8 cellular contexts compared by ENCODE assay signal in the genomic region with DNA sequence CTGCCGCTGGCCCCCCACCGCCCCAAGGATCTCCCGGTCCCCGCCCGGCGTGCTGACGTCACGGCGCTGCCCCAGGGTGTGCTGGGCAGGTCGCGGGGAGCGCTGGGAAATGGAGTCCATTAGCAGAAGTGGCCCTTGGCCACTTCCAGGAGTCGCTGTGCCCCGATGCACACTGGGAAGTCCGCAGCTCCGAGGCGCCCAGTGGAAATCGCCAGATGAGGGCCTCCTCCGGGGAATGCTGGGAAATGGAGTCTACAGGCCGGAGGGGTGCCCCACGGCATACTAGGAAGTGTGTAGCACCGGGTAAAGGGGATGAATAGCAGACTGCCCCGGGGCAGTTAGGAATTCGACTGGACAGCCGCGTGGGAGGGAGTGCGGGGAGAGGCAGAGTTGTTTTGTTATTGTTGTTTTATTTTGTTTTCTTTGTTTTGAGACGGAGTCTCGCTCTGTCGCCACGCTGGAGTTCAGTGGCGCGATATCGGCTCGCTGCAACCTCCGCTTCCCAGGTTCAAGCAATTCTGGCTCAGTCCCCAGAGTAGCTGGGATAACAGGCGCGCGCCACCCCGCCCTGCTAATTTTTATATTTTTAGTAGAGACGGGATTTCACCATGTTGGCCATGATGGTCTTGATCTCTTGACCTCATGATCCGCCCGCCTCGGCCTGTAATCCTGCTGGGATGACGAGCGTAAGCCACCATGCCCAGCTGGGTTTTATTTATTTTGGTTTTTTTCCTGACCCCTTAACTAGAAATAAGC. TPM values are rescaled to one million over a fixed set of nuclear protein-coding genes. Genes with fewer than 3 reads are reported as not detected.
A peak's percentile ranks its signal among the peaks of the same experiment; 100 is the strongest.
DNase-seq lines count a peak whose midpoint lies in the region; ATAC-seq and TF ChIP-seq lines count a peak whose summit lies in the region.

A gene (minus strand): TSS at position 2 of the 756 bp plus-strand sequence. CDS start 94 bp downstream, outside the sequence.

- peak within 1 kb of the TSS; percentile 84 for H3K4me3 ChIP-seq in AG04449 (ENCODE audit: low read depth, low read length)
- peak within 1 kb of the TSS; percentile 96 to 99 for H3K4me3 ChIP-seq in cardiac fibroblast (replicated peaks in 1 of 2; ENCODE audit: low read depth in 2 of 2, low read length in 2 of 2)
- H3K4me3 ChIP-seq in smooth muscle cell, result peak within 1 kb of the TSS; percentile 76

- H3K9ac ChIP-seq in smooth muscle cell (ENCODE audit: low read depth), result peak within 1 kb of the TSS; percentile 83

- H3K9me3 Mint-ChIP-seq in WTC11, result no peaks in the 10 kb centered on the region

- H3K79me2 ChIP-seq in smooth muscle cell (ENCODE audit: low read depth), result peaks cover 41% of the 10 kb centered on the region

- DNase-seq in AG04449 (ENCODE audit: low read depth, low spot score), result peak; percentile 92
- DNase-seq in NCI-H226, result peak; percentile 100
- peak; percentile 98 for DNase-seq in WTC11 (ENCODE audit: low spot score)
- peak; percentile 99 for DNase-seq in cardiac fibroblast (ENCODE audit: low read depth in 2 of 2)
- DNase-seq in iPS-NIHi7 (ENCODE audit: extremely low spot score), result peak; percentile 98
- peak; percentile 83 for DNase-seq in smooth muscle cell (lab: John Stamatoyannopoulos, UW; ENCODE audit: unreplicated experiment)

- H3K27ac Mint-ChIP-seq in WTC11, result peak within 1 kb of the TSS; percentile 97

- no peaks in the 10 kb centered on the region for H3K9me3 ChIP-seq in smooth muscle cell (replicated peaks; ENCODE audit: low read depth)

- TF ChIP-seq CTCF in AG04449 (IDR thresholded peaks at IDR 0.05; ENCODE audit: insufficient read depth, low read length, missing control alignments) (no peak), WTC11 (IDR thresholded peaks at IDR 0.05) (no peak), cardiac fibroblast (IDR thresholded peaks at IDR 0.05; ENCODE audit: low read depth, low read length) (no peak), smooth muscle cell (IDR thresholded peaks at IDR 0.05; ENCODE audit: borderline replicate concordance, insufficient read depth, poor library complexity, severe bottlenecking) (no peak)

- CTCF ChIA-PET in AG04449 (lab: Yijun Ruan, JAX), result interaction anchor here (1.1 to 4.4 kb wide), 3 partner anchors 22 to 372 kb away, joined by 3 to 18 read pairs (median 9); no protein-coding TSS in a partner anchor
- CTCF ChIA-PET in WTC11 (lab: Charles Lee), result interaction anchor here (0.5 to 4.3 kb wide), 17 partner anchors 15 to 678 kb away, joined by 3 to 28 read pairs (median 7); a partner anchor contains a TSS

- peak within 1 kb of the TSS; percentile 98 for H3K4me3 Mint-ChIP-seq in WTC11

- peaks cover 42% of the 10 kb centered on the region for H4K20me1 ChIP-seq in smooth muscle cell (ENCODE audit: low read depth)

- H3K4me1 ChIP-seq in smooth muscle cell (ENCODE audit: low read depth), result peaks cover 7% of the 10 kb centered on the region

- peaks cover 21% of the 10 kb centered on the region for H3K27me3 Mint-ChIP-seq in WTC11 (ENCODE audit: low read depth)

- POLR2A ChIA-PET in AG04449 (lab: Yijun Ruan, JAX) (interaction anchor here (0.6 to 1.7 kb wide), 7 partner anchors 11 to 654 kb away, joined by 3 to 7 read pairs (median 3); a partner anchor contains a TSS), WTC11 (lab: Charles Lee) (interaction anchor here (0.7 to 1.9 kb wide), 7 partner anchors 11 to 99 kb away, joined by 3 to 7 read pairs (median 3); no protein-coding TSS in a partner anchor)

- H3K36me3 Mint-ChIP-seq in WTC11, result no peaks in the 10 kb centered on the region

- H3K36me3 ChIP-seq in smooth muscle cell (ENCODE audit: low read depth), result no peaks in the 10 kb centered on the region

- H2AFZ ChIP-seq in smooth muscle cell (ENCODE audit: low read depth), result peak within 1 kb of the TSS; percentile 87

- H3K27me3 ChIP-seq in smooth muscle cell (ENCODE audit: low read depth), result no peaks in the 10 kb centered on the region

- ATAC-seq in GM18909 (IDR thresholded peaks at IDR 0.05; ENCODE audit: poor library complexity, unreplicated experiment) (peak; percentile 88), HG03175 (IDR thresholded peaks at IDR 0.05; ENCODE audit: unreplicated experiment) (peak; percentile 89), WTC11 (peak; percentile 78)

- H3F3A ChIP-seq in smooth muscle cell (ENCODE audit: low read depth), result no peaks in the 10 kb centered on the region

- 2% methylated on average over 36 of the region's 46 CpGs for WGBS in smooth muscle cell (ENCODE audit: low lambda C conversion rate)

- peak within 1 kb of the TSS; percentile 95 for H3K4me2 ChIP-seq in smooth muscle cell

- H3K4me1 Mint-ChIP-seq in WTC11, result peaks cover 31% of the 10 kb centered on the region

- peak within 1 kb of the TSS; percentile 40 for H3K27ac ChIP-seq in smooth muscle cell (ENCODE audit: low read depth)

TF ChIP-seq in WTC11, 78 proteins besides CTCF, POLR2A, EP300 and RAD21:
- TF ChIP-seq, protein P1, sequence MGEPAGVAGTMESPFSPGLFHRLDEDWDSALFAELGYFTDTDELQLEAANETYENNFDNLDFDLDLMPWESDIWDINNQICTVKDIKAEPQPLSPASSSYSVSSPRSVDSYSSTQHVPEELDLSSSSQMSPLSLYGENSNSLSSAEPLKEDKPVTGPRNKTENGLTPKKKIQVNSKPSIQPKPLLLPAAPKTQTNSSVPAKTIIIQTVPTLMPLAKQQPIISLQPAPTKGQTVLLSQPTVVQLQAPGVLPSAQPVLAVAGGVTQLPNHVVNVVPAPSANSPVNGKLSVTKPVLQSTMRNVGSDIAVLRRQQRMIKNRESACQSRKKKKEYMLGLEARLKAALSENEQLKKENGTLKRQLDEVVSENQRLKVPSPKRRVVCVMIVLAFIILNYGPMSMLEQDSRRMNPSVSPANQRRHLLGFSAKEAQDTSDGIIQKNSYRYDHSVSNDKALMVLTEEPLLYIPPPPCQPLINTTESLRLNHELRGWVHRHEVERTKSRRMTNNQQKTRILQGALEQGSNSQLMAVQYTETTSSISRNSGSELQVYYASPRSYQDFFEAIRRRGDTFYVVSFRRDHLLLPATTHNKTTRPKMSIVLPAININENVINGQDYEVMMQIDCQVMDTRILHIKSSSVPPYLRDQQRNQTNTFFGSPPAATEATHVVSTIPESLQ (CRISPR knock-in tag; IDR thresholded peaks at IDR 0.05), result no peak
- TF ChIP-seq, protein P2, sequence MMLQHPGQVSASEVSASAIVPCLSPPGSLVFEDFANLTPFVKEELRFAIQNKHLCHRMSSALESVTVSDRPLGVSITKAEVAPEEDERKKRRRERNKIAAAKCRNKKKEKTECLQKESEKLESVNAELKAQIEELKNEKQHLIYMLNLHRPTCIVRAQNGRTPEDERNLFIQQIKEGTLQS (CRISPR knock-in tag; conservative IDR thresholded peaks at IDR 0.05), result no peak
- peak; percentile 89; the same call in 1 of the 2 replicates for TF ChIP-seq CREM (CRISPR knock-in tag; IDR thresholded peaks at IDR 0.05)
- TF ChIP-seq FOXK1 (CRISPR knock-in tag; IDR thresholded peaks at IDR 0.05), result peak; percentile 76; the same call in 1 of the 2 replicates
- 0 out of 2 replicates have a peak, but pooled peaks have one; percentile 22 for TF ChIP-seq ZNF416 (CRISPR knock-in tag; IDR thresholded peaks at IDR 0.05)
- TF ChIP-seq OVOL2 (CRISPR knock-in tag; IDR thresholded peaks at IDR 0.05; ENCODE audit: borderline replicate concordance), result no peak
- peak; percentile 20; the same call in 1 of the 2 replicates for TF ChIP-seq GABPB1 (CRISPR knock-in tag; IDR thresholded peaks at IDR 0.05)
- TF ChIP-seq, protein P3, sequence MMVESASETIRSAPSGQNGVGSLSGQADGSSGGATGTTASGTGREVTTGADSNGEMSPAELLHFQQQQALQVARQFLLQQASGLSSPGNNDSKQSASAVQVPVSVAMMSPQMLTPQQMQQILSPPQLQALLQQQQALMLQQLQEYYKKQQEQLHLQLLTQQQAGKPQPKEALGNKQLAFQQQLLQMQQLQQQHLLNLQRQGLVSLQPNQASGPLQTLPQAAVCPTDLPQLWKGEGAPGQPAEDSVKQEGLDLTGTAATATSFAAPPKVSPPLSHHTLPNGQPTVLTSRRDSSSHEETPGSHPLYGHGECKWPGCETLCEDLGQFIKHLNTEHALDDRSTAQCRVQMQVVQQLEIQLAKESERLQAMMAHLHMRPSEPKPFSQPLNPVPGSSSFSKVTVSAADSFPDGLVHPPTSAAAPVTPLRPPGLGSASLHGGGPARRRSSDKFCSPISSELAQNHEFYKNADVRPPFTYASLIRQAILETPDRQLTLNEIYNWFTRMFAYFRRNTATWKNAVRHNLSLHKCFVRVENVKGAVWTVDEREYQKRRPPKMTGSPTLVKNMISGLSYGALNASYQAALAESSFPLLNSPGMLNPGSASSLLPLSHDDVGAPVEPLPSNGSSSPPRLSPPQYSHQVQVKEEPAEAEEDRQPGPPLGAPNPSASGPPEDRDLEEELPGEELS (CRISPR knock-in tag; IDR thresholded peaks at IDR 0.05), result 0 out of 2 replicates have a peak, but pooled peaks have one; percentile 33
- TF ChIP-seq SP1 (CRISPR knock-in tag; conservative IDR thresholded peaks at IDR 0.05), result peak; percentile 91
- TF ChIP-seq, protein P4, sequence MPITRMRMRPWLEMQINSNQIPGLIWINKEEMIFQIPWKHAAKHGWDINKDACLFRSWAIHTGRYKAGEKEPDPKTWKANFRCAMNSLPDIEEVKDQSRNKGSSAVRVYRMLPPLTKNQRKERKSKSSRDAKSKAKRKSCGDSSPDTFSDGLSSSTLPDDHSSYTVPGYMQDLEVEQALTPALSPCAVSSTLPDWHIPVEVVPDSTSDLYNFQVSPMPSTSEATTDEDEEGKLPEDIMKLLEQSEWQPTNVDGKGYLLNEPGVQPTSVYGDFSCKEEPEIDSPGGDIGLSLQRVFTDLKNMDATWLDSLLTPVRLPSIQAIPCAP (CRISPR knock-in tag; IDR thresholded peaks at IDR 0.05), result no peak
TF ChIP-seq in WTC11: peak in this region for 6.

RNA-seq across cellular contexts. Expression of the gene that starts here (rescaled TPM):
- total RNA-seq in WTC11 (2021) (88.4 to 99.3 TPM (median 92.3 TPM) in 3 replicates), smooth muscle cell (16.8 and 30.5 TPM in 2 replicates)
- 26.1 and 32.1 TPM in 2 replicates for polyA plus RNA-seq in smooth muscle cell

Comparison
In these comparisons a context has a peak if more than half of its experiments do, and no peak if none do; other contexts are left out.
1. Peak in every context shown above with its lines: DNase-seq, ATAC-seq, H3K4me3 ChIP-seq and H3K27ac ChIP-seq.